8 cellular contexts compared by ENCODE assay signal in genomic region chr12:122203301-122203967, GRCh38. TPM values are rescaled to one million over a fixed set of nuclear protein-coding genes. Genes with fewer than 3 reads are reported as not detected.
DNase-seq lines count a peak whose midpoint lies in the region; ATAC-seq and TF ChIP-seq lines count a peak whose summit lies in the region.

B3GNT4 (plus strand) TSS chr12:122203709; CDS start chr12:122204619, 910 bp downstream.

- H3K9me2 ChIP-seq in PC-9 (ENCODE audit: insufficient read depth) = no peaks in the 10 kb centered on the region

- no peak for TF ChIP-seq POLR2A in transverse colon (IDR thresholded peaks at IDR 0.05)

- peaks cover 5 to 19% of the 10 kb centered on the region in 2 experiments; a peak in 2 of 3 replicates for H3K36me3 ChIP-seq in HEK293 (ENCODE audit: control insufficient read depth in 2 of 2, insufficient read depth in 1 of 2, low read length in 2 of 2)
- no peaks in the 10 kb centered on the region for H3K36me3 ChIP-seq in PC-9 (ENCODE audit: low read depth)
- peaks cover 7% of the 10 kb centered on the region for H3K36me3 ChIP-seq in osteoblast (ENCODE audit: insufficient read depth, low read length)
- peaks cover 0 to 10% (median 2%) of the 10 kb centered on the region in 4 donors for H3K36me3 ChIP-seq in transverse colon

- H3K4me1 Mint-ChIP-seq in activated T-helper 2 cell treated with anti-CD3 and anti-CD28 coated beads, Interferon-gamma antibody, Interleukin-2, Interleukin-4, amounts not matched to agents 10 μg/mL and 5 μg/mL and 100 μg/mL, durations not matched to agents 14 hours and 24 hours and 36 hours (ENCODE audit: low read depth) = peaks cover 6% of the 10 kb centered on the region

- CTCF ChIA-PET in HEK293 (lab: Yijun Ruan, JAX) (interaction anchor here (0.6 kb wide), 2 partner anchors 73 to 149 kb away, joined by 3 to 4 read pairs; no protein-coding TSS in a partner anchor), PC-9 (lab: Charles Lee) (no interaction called here)

- no TSS peak for BruUV-seq in PC-9 (replicated peaks; lab: Mats Ljungman, UMichigan)

- H3K27ac ChIP-seq in HEK293 (ENCODE audit: extremely low read depth, low read depth, low read length) (no peak within 1 kb of the TSS; the same call in 1 of the 2 replicates), PC-9 (no peak within 1 kb of the TSS), foreskin keratinocyte (no peak within 1 kb of the TSS), osteoblast (ENCODE audit: low read depth, low read length) (no peak within 1 kb of the TSS), transverse colon (no peak within 1 kb of the TSS)

- peaks cover 29% of the 10 kb centered on the region for H3K27me3 Mint-ChIP-seq in activated T-helper 2 cell treated with anti-CD3 and anti-CD28 coated beads, Interferon-gamma antibody, Interleukin-2, Interleukin-4, amounts not matched to agents 10 μg/mL and 5 μg/mL and 100 μg/mL, durations not matched to agents 14 hours and 24 hours and 36 hours (ENCODE audit: low read depth)

- H3K27me3 ChIP-seq in PC-9 (ENCODE audit: insufficient read depth, low read depth) = no peaks in the 10 kb centered on the region
- H3K27me3 ChIP-seq in foreskin keratinocyte = peaks cover 17% of the 10 kb centered on the region
- peaks cover 31% of the 10 kb centered on the region for H3K27me3 ChIP-seq in osteoblast (ENCODE audit: insufficient read depth, low read length)
- peaks cover 74% of the 10 kb centered on the region for H3K27me3 ChIP-seq in transverse colon

- intact Hi-C loops in PC-9 (cut with micrococcal nuclease; ENCODE audit: unreplicated experiment) (no loop called here), transverse colon (cut with DNase I; ENCODE audit: low total_unique reads) (no loop called here)
- intact Hi-C loops in activated T-helper 2 cell treated with anti-CD3 and anti-CD28 coated beads, Interferon-gamma antibody, Interleukin-2, Interleukin-4, amounts not matched to agents 10 μg/mL and 5 μg/mL and 100 μg/mL, durations not matched to agents 14 hours and 24 hours and 36 hours (cut with micrococcal nuclease) = loop anchor here (5.0 kb wide), 1 partner anchor 36 kb away; no protein-coding TSS in a partner anchor

- peak within 1 kb of the TSS; percentile 83 for H2AFZ ChIP-seq in PC-9
- H2AFZ ChIP-seq in osteoblast (ENCODE audit: low read length) = peak within 1 kb of the TSS; percentile 82

- DNase-seq in AG09309 (ENCODE audit: low read depth) (no peak), PC-9 (peak in 1 of 2 experiments; percentile 76), foreskin keratinocyte (peak; percentile 25 to 53), osteoblast (ENCODE audit: insufficient read length, low spot score, missing footprints) (peak; percentile 94), transverse colon (peak; percentile 77)
- peak; percentile 45 for DNase-seq in activated T-helper 2 cell treated with anti-CD3 and anti-CD28 coated beads, Interferon-gamma antibody, Interleukin-2, Interleukin-4, amounts not matched to agents 10 μg/mL and 5 μg/mL and 100 μg/mL, durations not matched to agents 14 hours and 24 hours and 36 hours (ENCODE audit: low spot score)
- DNase-seq in NK-92 treated with Interleukin-12 subunit alpha and Interleukin-12 subunit beta, amount 100 ng/mL, for 24 hours (lab: John Stamatoyannopoulos, UW) = no peak

- H3K79me2 ChIP-seq in PC-9 (ENCODE audit: low read depth) = no peaks in the 10 kb centered on the region
- H3K79me2 ChIP-seq in osteoblast (ENCODE audit: insufficient read depth, low read length) = no peaks in the 10 kb centered on the region

- H3K4me2 ChIP-seq in PC-9 = peak within 1 kb of the TSS; percentile 85
- H3K4me2 ChIP-seq in osteoblast (ENCODE audit: insufficient read depth, low read length) = peak within 1 kb of the TSS; percentile 89

- H3K4me3 ChIP-seq in AG09309 (ENCODE audit: control insufficient read depth, low read depth, low read length) = peak within 1 kb of the TSS; percentile 51
- peak within 1 kb of the TSS; percentile 46 for H3K4me3 ChIP-seq in HEK293 (ENCODE audit: low read depth, low read length)
- H3K4me3 ChIP-seq in PC-9 = peak within 1 kb of the TSS; percentile 57
- peak within 1 kb of the TSS; percentile 71 for H3K4me3 ChIP-seq in osteoblast (ENCODE audit: insufficient read depth, low read length)
- H3K4me3 ChIP-seq in transverse colon = peak within 1 kb of the TSS; percentile 34 to 78 (median 49)

- H4K20me1 ChIP-seq in PC-9 (ENCODE audit: insufficient read depth) (no peaks in the 10 kb centered on the region), osteoblast (ENCODE audit: insufficient read depth, low read length) (peaks cover 14% of the 10 kb centered on the region)

- H3K9me3 Mint-ChIP-seq in activated T-helper 2 cell treated with anti-CD3 and anti-CD28 coated beads, Interferon-gamma antibody, Interleukin-2, Interleukin-4, amounts not matched to agents 10 μg/mL and 5 μg/mL and 100 μg/mL, durations not matched to agents 14 hours and 24 hours and 36 hours = no peaks in the 10 kb centered on the region

- H3K36me3 Mint-ChIP-seq in activated T-helper 2 cell treated with anti-CD3 and anti-CD28 coated beads, Interferon-gamma antibody, Interleukin-2, Interleukin-4, amounts not matched to agents 10 μg/mL and 5 μg/mL and 100 μg/mL, durations not matched to agents 14 hours and 24 hours and 36 hours (ENCODE audit: low read depth) = peaks cover 11% of the 10 kb centered on the region

- TF ChIP-seq EP300 in transverse colon (IDR thresholded peaks at IDR 0.05; ENCODE audit: low read depth) = no peak

- ATAC-seq in foreskin keratinocyte = peak; percentile 79

- in situ Hi-C loops in transverse colon (cut with MboI; ENCODE audit: low pct_ligation_motif_present in 1 of 4, low pct_unique_long_range_greater_than_20kb in 1 of 4, low sequenced_read_pairs in 3 of 4) = no loop called here

- POLR2A ChIA-PET in HEK293 (lab: Yijun Ruan, JAX) = interaction anchor here (0.6 to 1.3 kb wide), 12 partner anchors 9 to 544 kb away, joined by 3 to 6 read pairs (median 3); partner anchors contain the start of genes DIABLO and MLXIP
- POLR2A ChIA-PET in PC-9 (lab: Charles Lee; ENCODE audit: unreplicated experiment) = interaction anchor here (0.6 to 0.7 kb wide), 2 partner anchors 131 to 417 kb away, joined by 3 to 5 read pairs; no protein-coding TSS in a partner anchor

- H3F3A ChIP-seq in PC-9 (ENCODE audit: insufficient read depth, low read depth) = peaks cover 29% of the 10 kb centered on the region; the same call in 1 of the 2 replicates

- peak within 1 kb of the TSS; percentile 79 for H3K4me3 Mint-ChIP-seq in activated T-helper 2 cell treated with anti-CD3 and anti-CD28 coated beads, Interferon-gamma antibody, Interleukin-2, Interleukin-4, amounts not matched to agents 10 μg/mL and 5 μg/mL and 100 μg/mL, durations not matched to agents 14 hours and 24 hours and 36 hours (ENCODE audit: low read depth)

- 1% methylated on average over 63 of the region's 78 CpGs; no CpG with 5 or more reads in 1 of the 2 donors for WGBS in transverse colon (ENCODE audit: low coverage in 1 of 2), 2 donors

- H3K9me3 ChIP-seq in HEK293 (ENCODE audit: control insufficient read depth, insufficient read depth, low read depth, low read length) = no peaks in the 10 kb centered on the region
- H3K9me3 ChIP-seq in PC-9 (ENCODE audit: insufficient read depth, low read depth) = no peaks in the 10 kb centered on the region
- no peaks in the 10 kb centered on the region for H3K9me3 ChIP-seq in osteoblast (ENCODE audit: low read depth, low read length)
- no peaks in the 10 kb centered on the region for H3K9me3 ChIP-seq in transverse colon

- H3K4me1 ChIP-seq in HEK293 (ENCODE audit: control insufficient read depth, insufficient read depth, low read length) (peaks cover 6% of the 10 kb centered on the region; the same call in 1 of the 2 replicates), PC-9 (replicated peaks; ENCODE audit: insufficient read depth) (peaks cover 6% of the 10 kb centered on the region; the same call in 1 of the 2 replicates), foreskin keratinocyte (no peaks in the 10 kb centered on the region), osteoblast (ENCODE audit: insufficient read depth, low read length) (peaks cover 6% of the 10 kb centered on the region), transverse colon (peaks cover 0 to 22% (median 19%) of the 10 kb centered on the region in 4 donors)

- TF ChIP-seq CTCF in AG09309 (IDR thresholded peaks at IDR 0.05; ENCODE audit: control insufficient read depth, insufficient read depth, low read depth, low read length, missing control alignments) = no peak
- TF ChIP-seq CTCF in HEK293 (tag by site-specific recombination; IDR thresholded peaks at IDR 0.05) = no peak
- TF ChIP-seq CTCF in PC-9 (conservative IDR thresholded peaks at IDR 0.05) = no peak
- TF ChIP-seq CTCF in foreskin keratinocyte (conservative IDR thresholded peaks at IDR 0.05) = no peak
- TF ChIP-seq CTCF in osteoblast (IDR thresholded peaks at IDR 0.05; ENCODE audit: extremely low read depth, low read depth, low read length) = no peak
- no peak for TF ChIP-seq CTCF in transverse colon (IDR thresholded peaks at IDR 0.05)

- no peak within 1 kb of the TSS for H3K27ac Mint-ChIP-seq in activated T-helper 2 cell treated with anti-CD3 and anti-CD28 coated beads, Interferon-gamma antibody, Interleukin-2, Interleukin-4, amounts not matched to agents 10 μg/mL and 5 μg/mL and 100 μg/mL, durations not matched to agents 14 hours and 24 hours and 36 hours

TF ChIP-seq in HEK293, 187 proteins besides CTCF, POLR2A, EP300 and RAD21 (continues in another document):
- TF ChIP-seq KLF8 (tag by site-specific recombination; IDR thresholded peaks at IDR 0.05) (peak; percentile 73; the same call in 1 of the 2 replicates), ZBTB17 (tag by site-specific recombination; IDR thresholded peaks at IDR 0.05) (peak; percentile 88), ZBTB26 (tag by site-specific recombination; optimal IDR thresholded peaks at IDR 0.05) (peak; percentile 71), GLIS1 (tag by site-specific recombination; IDR thresholded peaks at IDR 0.05) (peak; percentile 46), GLIS2 (tag by site-specific recombination; IDR thresholded peaks at IDR 0.05) (peak; percentile 59; the same call in 1 of the 2 replicates)

RNA-seq across cellular contexts. Expression of gene B3GNT4, which starts in this region (rescaled TPM):
- total RNA-seq in PC-9 (2021) (2.8 and 3.1 TPM in 2 replicates), foreskin keratinocyte (1.2 and 1.3 TPM in 2 replicates), osteoblast (not detected in 2 replicates), transverse colon (1 to 10 TPM in 1 of 4 donors, not detected in 3; 1.3 TPM)
- 1.0 and 1.6 TPM in 2 replicates for total RNA-seq in activated T-helper 2 cell treated with anti-CD3 and anti-CD28 coated beads, Interferon-gamma antibody, Interleukin-2, Interleukin-4, amounts not matched to agents 10 μg/mL and 5 μg/mL and 100 μg/mL, durations not matched to agents 14 hours and 24 hours and 36 hours
- 1.2 and 2.3 TPM in 2 replicates for polyA plus RNA-seq in foreskin keratinocyte

Comparison
In these comparisons a context has a peak if more than half of its experiments do, and no peak if none do; other contexts are left out.
1. Peak in DNase-seq, H3K4me3 ChIP-seq and H3K4me2 ChIP-seq in osteoblast; RNA of the gene not detected or under 1 TPM.
2. DNase-seq: peak in activated T-helper 2 cell treated with anti-CD3 and anti-CD28 coated beads, Interferon-gamma antibody, Interleukin-2, Interleukin-4, amounts not matched to agents 10 μg/mL and 5 μg/mL and 100 μg/mL, durations not matched to agents 14 hours and 24 hours and 36 hours (single experiment), foreskin keratinocyte (2 of 2) and transverse colon (single experiment); none in AG09309 (single experiment) and NK-92 treated with Interleukin-12 subunit alpha and Interleukin-12 subunit beta, amount 100 ng/mL, for 24 hours (single experiment).
3. Peak in every context shown above with its lines, with median percentiles within 50 percentile points of each other: H3K4me3 ChIP-seq.